In genomic region chr3:127652246-127652995, GRCh38 we compare ENCODE assay signal across 8 cellular contexts. TPM values are rescaled to one million over a fixed set of nuclear protein-coding genes. Genes with fewer than 3 reads are reported as not detected.
A peak's percentile ranks its signal among the peaks of the same experiment; 100 is the strongest.
DNase-seq lines count a peak whose midpoint lies in the region; ATAC-seq and TF ChIP-seq lines count a peak whose summit lies in the region.

No MANE protein-coding gene starts in this region.

- peak; percentile 36 for DNase-seq in NCI-H748 (lab: John Stamatoyannopoulos, UW; ENCODE audit: unreplicated experiment)
- no peak for DNase-seq in NCI-H748 treated with DMSO at 0.1 percent for 48 hours (lab: John Stamatoyannopoulos, UW)
- DNase-seq in IMR-90: peak; percentile 50
- peak; percentile 22 for DNase-seq in SK-N-MC (ENCODE audit: low read depth, low spot score)
- peak; percentile 91 for DNase-seq in endodermal cell
- peak; percentile 63 for DNase-seq in medulla oblongata (ENCODE audit: extremely low spot score)
- peak in 1 of 2 donors; percentile 58 for DNase-seq in upper lobe of left lung
- no peak for DNase-seq in activated gamma-delta T cell treated with Interleukin-2 at 50 U/mL for 16 hours

- H3K27me3 Mint-ChIP-seq in endodermal cell (ENCODE audit: insufficient read depth): no peaks in the 10 kb centered on the region

- H3K9ac ChIP-seq in IMR-90 (ENCODE audit: low read depth, low read length): no peak overlapping the region
- no peak overlapping the region for H3K9ac ChIP-seq in SK-N-MC (ENCODE audit: insufficient read length)
- H3K9ac ChIP-seq in endodermal cell (ENCODE audit: extremely low read depth, low read length, poor library complexity, severe bottlenecking): no peak overlapping the region

- H3K4me3 ChIP-seq in IMR-90 (ENCODE audit: insufficient read depth, low read depth, low read length): no peak overlapping the region
- H3K4me3 ChIP-seq in SK-N-MC: no peak overlapping the region
- H3K4me3 ChIP-seq in endodermal cell (ENCODE audit: low read length): no peak overlapping the region
- no peak overlapping the region for H3K4me3 ChIP-seq in upper lobe of left lung

- H2BK120ac ChIP-seq in IMR-90 (ENCODE audit: low read depth, low read length): no peak overlapping the region

- H3K27ac ChIP-seq in IMR-90 (ENCODE audit: insufficient read depth, low read length) (no peak overlapping the region), SK-N-MC (no peak overlapping the region), endodermal cell (ENCODE audit: low read depth, low read length) (no peak overlapping the region), upper lobe of left lung (no peak overlapping the region)

- H3K4me3 Mint-ChIP-seq in endodermal cell: no peak overlapping the region

- H3K18ac ChIP-seq in IMR-90 (ENCODE audit: low read depth, low read length): no peak overlapping the region

- no peak overlapping the region for H3K56ac ChIP-seq in IMR-90 (ENCODE audit: extremely low read depth, insufficient read depth, low read length)

- in situ Hi-C loops in IMR-90 (cut with MboI; ENCODE audit: low sequenced_read_pairs): loop anchor here (10.0 kb wide), 1 partner anchor 312 kb away; no protein-coding TSS in a partner anchor

- TF ChIP-seq CTCF in IMR-90 (conservative IDR thresholded peaks at IDR 0.05; ENCODE audit: low read depth, low read length): peak; percentile 91
- TF ChIP-seq CTCF in endodermal cell (conservative IDR thresholded peaks at IDR 0.05): peak; percentile 95
- peak; percentile 69 to 83 (median 78) for TF ChIP-seq CTCF in upper lobe of left lung (IDR thresholded peaks at IDR 0.05)

- H2BK5ac ChIP-seq in IMR-90 (ENCODE audit: low read depth, low read length, poor library complexity, severe bottlenecking): no peak overlapping the region

- peak; percentile 92 for ATAC-seq in IMR-90 (ENCODE audit: low read depth)
- ATAC-seq in upper lobe of left lung (ENCODE audit: low FRiP score in 2 of 2): peak; percentile 82 to 90

- H3K4ac ChIP-seq in IMR-90 (ENCODE audit: low read depth, low read length): no peak overlapping the region

- H2AK9ac ChIP-seq in IMR-90 (replicated peaks; ENCODE audit: low read depth, low read length, poor library complexity): no peak overlapping the region

- no peaks in the 10 kb centered on the region for H3K9me3 Mint-ChIP-seq in endodermal cell

- no peaks in the 10 kb centered on the region for H3K4me1 Mint-ChIP-seq in endodermal cell

- H4K5ac ChIP-seq in IMR-90 (ENCODE audit: low read depth, low read length): no peak overlapping the region

- H4K8ac ChIP-seq in IMR-90 (ENCODE audit: low read depth in 2 of 2, low read length in 2 of 2): no peak overlapping the region

- H3K79me1 ChIP-seq in IMR-90 (ENCODE audit: low read depth in 1 of 2, low read length in 2 of 2): no peaks in the 10 kb centered on the region

- BruUV-seq in IMR-90 (replicated peaks; lab: Mats Ljungman, UMichigan): no TSS peak

- peak overlapping the region; percentile 68 for H2AFZ ChIP-seq in IMR-90 (replicated peaks; ENCODE audit: low read length, poor library complexity)

- no peak overlapping the region for H3K23ac ChIP-seq in IMR-90 (ENCODE audit: low read depth, low read length)

- H3K9me1 ChIP-seq in IMR-90 (ENCODE audit: insufficient read depth, low read length): no peaks in the 10 kb centered on the region; the same call in 1 of the 2 replicates

- no peak overlapping the region for H2BK15ac ChIP-seq in IMR-90 (ENCODE audit: low read depth, low read length)

- H3K36me3 Mint-ChIP-seq in endodermal cell (ENCODE audit: low read depth): no peaks in the 10 kb centered on the region

- TF ChIP-seq EP300 in upper lobe of left lung (IDR thresholded peaks at IDR 0.05): no peak

- no peaks in the 10 kb centered on the region for H3K9me3 ChIP-seq in IMR-90 (ENCODE audit: control insufficient read depth, insufficient read depth, low read length)
- no peaks in the 10 kb centered on the region for H3K9me3 ChIP-seq in SK-N-MC (ENCODE audit: low read depth, low read length)
- no peaks in the 10 kb centered on the region for H3K9me3 ChIP-seq in endodermal cell (ENCODE audit: control insufficient read depth, low read length)
- no peaks in the 10 kb centered on the region for H3K9me3 ChIP-seq in upper lobe of left lung

- H4K91ac ChIP-seq in IMR-90 (ENCODE audit: insufficient read depth, low read depth, low read length): no peak overlapping the region

- WGBS in IMR-90 (ENCODE audit: extremely low coverage in 2 of 2, insufficient read length in 1 of 2), 2 experiments: 43% methylated on average over 5 of the region's 13 CpGs; no CpG with 5 or more reads in 1 of the 2 experiments
- 70 to 74% methylated on average over 11 to 13 of the region's 13 CpGs for WGBS in endodermal cell (ENCODE audit: insufficient coverage in 1 of 2, insufficient read length in 1 of 2), 2 experiments
- WGBS in upper lobe of left lung, 2 donors: 67 to 100% methylated on average over 1 to 10 of the region's 13 CpGs

- peaks cover 6% of the 10 kb centered on the region for H3K4me1 ChIP-seq in IMR-90 (ENCODE audit: control insufficient read depth, insufficient read depth, low read length)
- H3K4me1 ChIP-seq in endodermal cell (ENCODE audit: control insufficient read depth, insufficient read depth, low read length): no peaks in the 10 kb centered on the region
- H3K4me1 ChIP-seq in upper lobe of left lung: peaks cover 0 to 7% (median 0%) of the 10 kb centered on the region in 4 donors

- POLR2A ChIA-PET in IMR-90 (lab: Charles Lee; ENCODE audit: unreplicated experiment): no interaction called here

- TF ChIP-seq POLR2A in IMR-90 (IDR thresholded peaks at IDR 0.05; ENCODE audit: low read depth, low read length) (0 out of 2 replicates have a peak, but pooled peaks have one; percentile 36), upper lobe of left lung (IDR thresholded peaks at IDR 0.05) (peak in 1 of 4 donors; percentile 22)

- H3K14ac ChIP-seq in IMR-90 (replicated peaks; ENCODE audit: low read depth, low read length): no peak overlapping the region

- H2BK20ac ChIP-seq in IMR-90 (ENCODE audit: low read depth, low read length): no peak overlapping the region

- peak overlapping the region; percentile 54; the same call in 1 of the 2 replicates for H2AK5ac ChIP-seq in IMR-90 (ENCODE audit: low read depth, low read length)

- CTCF ChIA-PET in IMR-90 (lab: Yijun Ruan, JAX): interaction anchor here (0.6 to 1.0 kb wide), 2 partner anchors 13 to 140 kb away, joined by 3 read pairs; no protein-coding TSS in a partner anchor

- H3K27me3 ChIP-seq in IMR-90 (ENCODE audit: control insufficient read depth, insufficient read depth, low read length) (peaks cover 8% of the 10 kb centered on the region), endodermal cell (ENCODE audit: control insufficient read depth, insufficient read depth, low read length, poor library complexity, severe bottlenecking) (no peaks in the 10 kb centered on the region), upper lobe of left lung (no peaks in the 10 kb centered on the region)

- H3K4me2 ChIP-seq in IMR-90 (ENCODE audit: low read depth, low read length): no peak overlapping the region

- no peaks in the 10 kb centered on the region; the same call in 1 of the 2 replicates for H4K20me1 ChIP-seq in IMR-90 (ENCODE audit: insufficient read depth, low read length)

- intact Hi-C loops in IMR-90 (cut with micrococcal nuclease): loop anchor here (1.0 to 5.0 kb wide), 5 partner anchors 38 to 480 kb away; partner anchors contain the start of gene SEC61A1

- H3K27ac Mint-ChIP-seq in endodermal cell: no peak overlapping the region

- H3K36me3 ChIP-seq in IMR-90 (ENCODE audit: control insufficient read depth, insufficient read depth, low read length) (no peaks in the 10 kb centered on the region), SK-N-MC (ENCODE audit: insufficient read depth, low read length) (no peaks in the 10 kb centered on the region; the same call in 1 of the 2 replicates), endodermal cell (ENCODE audit: control insufficient read depth, insufficient read depth, low read length) (no peaks in the 10 kb centered on the region), upper lobe of left lung (no peaks in the 10 kb centered on the region)

- dilution Hi-C loops in IMR-90 (cut with HindIII; ENCODE audit: low sequenced_read_pairs, unreplicated experiment): no loop called here

- TF ChIP-seq RAD21 in IMR-90 (IDR thresholded peaks at IDR 0.05; ENCODE audit: low read length): peak; percentile 96

TF ChIP-seq in IMR-90, 13 proteins besides CTCF, POLR2A, EP300 and RAD21:
- peak; percentile 95 for TF ChIP-seq SMC3 (IDR thresholded peaks at IDR 0.05; ENCODE audit: low read depth, low read length)
- no peak; the same call in 1 of the 2 replicates for TF ChIP-seq MAZ (IDR thresholded peaks at IDR 0.05; ENCODE audit: borderline replicate concordance, low read depth, low read length)

RNA-seq across cellular contexts. Expression of gene ABTB1, which starts 20.3 kb away (rescaled TPM):
- total RNA-seq in IMR-90 (2012; rRNA removed) (3.2 and 3.3 TPM in 2 replicates), endodermal cell (10 to 100 TPM; 10.7 to 14.4 TPM), upper lobe of left lung (100 to 1,000 TPM in 2 of 6 donors, 10 to 100 TPM in 4; 28.0 to 262 (median 65.8) TPM)
- polyA plus RNA-seq in IMR-90 (2012; rRNA removed): 23.0 and 25.3 TPM in 2 replicates
- polyA plus RNA-seq in IMR-90 (2012; cell fraction: cytosol; rRNA removed): 18.6 and 29.2 TPM in 2 replicates
- 139 and 305 TPM in 2 replicates for polyA plus RNA-seq in IMR-90 (2012; cell fraction: nucleus; rRNA removed; ENCODE audit: low replicate concordance)
- polyA plus RNA-seq in endodermal cell (2013, experiment 1 of 2): 8.1 TPM
- polyA plus RNA-seq in endodermal cell (2013, experiment 2 of 2): 6.5 TPM

RNA-seq across cellular contexts. Expression of gene PODXL2, which starts 23.4 kb away (rescaled TPM):
- total RNA-seq in IMR-90 (2012; rRNA removed) (1.6 and 1.7 TPM in 2 replicates), endodermal cell (10 to 100 TPM; 11.8 to 16.5 TPM), upper lobe of left lung (1 to 10 TPM; 1.0 to 5.1 (median 3.5) TPM)
- 5.4 and 5.8 TPM in 2 replicates for polyA plus RNA-seq in IMR-90 (2012; rRNA removed)
- 2.9 and 6.6 TPM in 2 replicates for polyA plus RNA-seq in IMR-90 (2012; cell fraction: cytosol; rRNA removed)
- 2.4 and 3.5 TPM in 2 replicates for polyA plus RNA-seq in IMR-90 (2012; cell fraction: nucleus; rRNA removed; ENCODE audit: low replicate concordance)
- polyA plus RNA-seq in endodermal cell (2013, experiment 1 of 2): 49.2 TPM
- 46.8 TPM for polyA plus RNA-seq in endodermal cell (2013, experiment 2 of 2)

RNA-seq across cellular contexts. Expression of gene MCM2, which starts 54.2 kb away (rescaled TPM):
- 68.0 and 73.8 TPM in 2 replicates for total RNA-seq in IMR-90 (2012; rRNA removed)
- 32.3 and 34.5 TPM in 2 replicates for polyA plus RNA-seq in IMR-90 (2012; rRNA removed)
- 23.1 and 27.5 TPM in 2 replicates for polyA plus RNA-seq in IMR-90 (2012; cell fraction: cytosol; rRNA removed)
- polyA plus RNA-seq in IMR-90 (2012; cell fraction: nucleus; rRNA removed; ENCODE audit: low replicate concordance): 20.7 and 41.8 TPM in 2 replicates
- total RNA-seq in endodermal cell: 10 to 100 TPM; 91.5 to 95.9 TPM
- polyA plus RNA-seq in endodermal cell (2013, experiment 1 of 2): 106 TPM
- 92.1 TPM for polyA plus RNA-seq in endodermal cell (2013, experiment 2 of 2)
- 10 to 100 TPM in 3 of 6 donors, 1 to 10 TPM in 3; 6.1 to 14.7 (median 10.1) TPM for total RNA-seq in upper lobe of left lung

Comparison
In these comparisons a context has a peak if more than half of its experiments do, and no peak if none do; other contexts are left out.
1. DNase-seq: peak in NCI-H748 (single experiment), IMR-90 (single experiment), SK-N-MC (single experiment), endodermal cell (single experiment) and medulla oblongata (single experiment); none in NCI-H748 treated with DMSO at 0.1 percent for 48 hours (single experiment) and activated gamma-delta T cell treated with Interleukin-2 at 50 U/mL for 16 hours (single experiment).
2. Peak in every context shown above with its lines, with median percentiles within 50 percentile points of each other: CTCF ChIP-seq.